1 cellular context compared by ENCODE assay signal in genomic region chr17:74960739-74961342, GRCh38.
TF ChIP-seq lines count a peak whose summit lies in the region.

No MANE protein-coding gene starts in this region.

TF ChIP-seq in A549, 52 proteins besides CTCF, POLR2A, EP300 and RAD21 (continued from another document):
- TF ChIP-seq REST (IDR thresholded peaks at IDR 0.05) (no peak), SMC3 (IDR thresholded peaks at IDR 0.05) (peak; percentile 69)
